ENCODE assay signal across 8 cellular contexts in genomic region chr10:45673074-45673628, GRCh38. TPM values are rescaled to one million over a fixed set of nuclear protein-coding genes. Genes with fewer than 3 reads are reported as not detected.
DNase-seq lines count a peak whose midpoint lies in the region; ATAC-seq, FAIRE-seq and TF ChIP-seq lines count a peak whose summit lies in the region.

No MANE protein-coding gene starts in this region.

- intact Hi-C loops in CD4-positive, alpha-beta T cell (cut with DNase I, micrococcal nuclease) = loop anchor here (2.0 to 10.0 kb wide), 5 partner anchors 54 to 428 kb away; partner anchors contain the start of gene WASHC2C (in 1 of the 2)

- in situ Hi-C loops in T47D (cut with HindIII; ENCODE audit: low pct_unique_long_range_greater_than_20kb, low sequenced_read_pairs) = no loop called here

- no peaks in the 10 kb centered on the region for H3K9me3 ChIP-seq in CD4-positive, alpha-beta T cell (ENCODE audit: control insufficient read depth, low read length)

- no peak for TF ChIP-seq CTCF in CD4-positive, alpha-beta T cell (IDR thresholded peaks at IDR 0.05)

- peaks cover 42% of the 10 kb centered on the region for H3K4me1 Mint-ChIP-seq in CD4-positive, alpha-beta T cell (ENCODE audit: low read depth)
- peaks cover 20% of the 10 kb centered on the region for H3K4me1 Mint-ChIP-seq in memory B cell

- peak overlapping the region; percentile 64 for H3K27ac ChIP-seq in CD4-positive, alpha-beta T cell (ENCODE audit: low read depth, low read length)

- no peaks in the 10 kb centered on the region for H3K27me3 Mint-ChIP-seq in CD4-positive, alpha-beta T cell
- H3K27me3 Mint-ChIP-seq in memory B cell = no peaks in the 10 kb centered on the region

- H3K4me3 Mint-ChIP-seq in CD4-positive, alpha-beta T cell = peak overlapping the region; percentile 93
- peak overlapping the region; percentile 83 for H3K4me3 Mint-ChIP-seq in memory B cell

- CTCF ChIA-PET in CD4-positive, alpha-beta T cell (lab: Charles Lee) = interaction anchor here (0.9 to 1.9 kb wide), 3 partner anchors 10 to 208 kb away, joined by 3 to 7 read pairs (median 5); no protein-coding TSS in a partner anchor

- H3K9me3 Mint-ChIP-seq in CD4-positive, alpha-beta T cell = no peaks in the 10 kb centered on the region
- peaks cover 2% of the 10 kb centered on the region for H3K9me3 Mint-ChIP-seq in memory B cell

- no peaks in the 10 kb centered on the region for H3K27me3 ChIP-seq in CD4-positive, alpha-beta T cell (ENCODE audit: control insufficient read depth, insufficient read depth, low read length)

- FAIRE-seq in urothelium cell line (lab: Jason Lieb, UNC) = no peak

- POLR2A ChIA-PET in CD4-positive, alpha-beta T cell (lab: Charles Lee) = interaction anchor here (1.5 kb wide), 2 partner anchors 54 to 93 kb away, joined by 7 to 15 read pairs; partner anchors contain the start of gene WASHC2C

- peaks cover 8% of the 10 kb centered on the region for H3K36me3 Mint-ChIP-seq in CD4-positive, alpha-beta T cell (ENCODE audit: low read depth)
- H3K36me3 Mint-ChIP-seq in memory B cell = no peaks in the 10 kb centered on the region

- H3K27ac Mint-ChIP-seq in CD4-positive, alpha-beta T cell = peak overlapping the region; percentile 87
- H3K27ac Mint-ChIP-seq in memory B cell = peak overlapping the region; percentile 84

- H3K4me3 ChIP-seq in Jurkat, Clone E6-1 (ENCODE audit: low read length) = peak overlapping the region; percentile 83

- ATAC-seq in CD4-positive, alpha-beta T cell (ENCODE audit: poor library complexity) = no peak
- ATAC-seq in memory B cell (ENCODE audit: low read depth) (no peak), GM21723 (IDR thresholded peaks at IDR 0.05; ENCODE audit: unreplicated experiment) (no peak), GM21515 (IDR thresholded peaks at IDR 0.05; ENCODE audit: unreplicated experiment) (no peak)

- DNase-seq in CD4-positive, alpha-beta T cell = no peak
- DNase-seq in Jurkat, Clone E6-1 (ENCODE audit: low read depth, low spot score) = no peak
- DNase-seq in T47D (ENCODE audit: low read depth in 1 of 2, low spot score in 1 of 2) (peak; percentile 5 to 65), memory B cell (ENCODE audit: low spot score in 2 of 2) (no peak), urothelium cell line (ENCODE audit: low spot score) (peak; percentile 16), DMS79 (lab: John Stamatoyannopoulos, UW) (no peak)

RNA-seq across cellular contexts. Expression of gene ZFAND4, which starts 0.6 kb away (rescaled TPM):
- 10 to 100 TPM; 30.4 to 34.5 TPM for total RNA-seq in CD4-positive, alpha-beta T cell
- 11.6 TPM for polyA plus RNA-seq in Jurkat, Clone E6-1 (2012; ENCODE audit: insufficient read depth, insufficient read length)

RNA-seq across cellular contexts. Expression of gene WASHC2C, which starts 53.9 kb away (rescaled TPM):
- total RNA-seq in CD4-positive, alpha-beta T cell = 10 to 100 TPM; 62.9 to 69.3 TPM
- 22.8 TPM for polyA plus RNA-seq in Jurkat, Clone E6-1 (2012; ENCODE audit: insufficient read depth, insufficient read length)

Comparison
In these comparisons a context has a peak if more than half of its experiments do, and no peak if none do; other contexts are left out.
1. DNase-seq: peak in T47D (2 of 2) and urothelium cell line (single experiment); none in CD4-positive, alpha-beta T cell (0 of 10), Jurkat, Clone E6-1 (single experiment), memory B cell (0 of 2) and DMS79 (single experiment).